In genomic region chr15:31300981-31301686, GRCh38 we compare ENCODE assay signal across 10 cellular contexts. TPM values are rescaled to one million over a fixed set of nuclear protein-coding genes. Genes with fewer than 3 reads are reported as not detected.
DNase-seq lines count a peak whose midpoint lies in the region; ATAC-seq and TF ChIP-seq lines count a peak whose summit lies in the region.
"Had no signal": no experiment of that assay in that cellular context is flagged by ENCODE, and none has a peak within 500 bp of the region (broad histone marks: within the 10 kb centered on the region; RNA-seq: fewer than 3 reads in every experiment).

No MANE protein-coding gene starts in this region.

- CTCF ChIA-PET in HEK293T (lab: Yijun Ruan, JAX), result no interaction called here

- DNase-seq in D341Med (ENCODE audit: low spot score) (peak; percentile 75), nephron progenitor cell (peak; percentile 43), HEK293T (ENCODE audit: extremely low spot score) (no peak), NCI-H128 (lab: John Stamatoyannopoulos, UW; ENCODE audit: unreplicated experiment) (no peak)
- peak; percentile 4 for DNase-seq in activated T-helper 2 cell treated with anti-CD3 and anti-CD28 coated beads, Interferon-gamma antibody, Interleukin-2, Interleukin-4, amounts not matched to agents 10 μg/mL and 5 μg/mL and 100 μg/mL, durations not matched to agents 14 hours and 24 hours and 36 hours (ENCODE audit: low spot score)
- DNase-seq in central memory CD4-positive, alpha-beta T cell, result no peak
- DNase-seq: spleen had no signal

- intact Hi-C loops in activated T-helper 2 cell treated with anti-CD3 and anti-CD28 coated beads, Interferon-gamma antibody, Interleukin-2, Interleukin-4, amounts not matched to agents 10 μg/mL and 5 μg/mL and 100 μg/mL, durations not matched to agents 14 hours and 24 hours and 36 hours (cut with micrococcal nuclease), result no loop called here

- H3K27ac Mint-ChIP-seq in activated T-helper 2 cell treated with anti-CD3 and anti-CD28 coated beads, Interferon-gamma antibody, Interleukin-2, Interleukin-4, amounts not matched to agents 10 μg/mL and 5 μg/mL and 100 μg/mL, durations not matched to agents 14 hours and 24 hours and 36 hours, result no peak overlapping the region
- H3K27ac Mint-ChIP-seq in nephron progenitor cell, result no peak overlapping the region
- H3K27ac Mint-ChIP-seq: CD8-positive, alpha-beta T cell had no signal

- TF ChIP-seq CTCF in nephron progenitor cell (IDR thresholded peaks at IDR 0.05), result no peak

- peaks cover 12% of the 10 kb centered on the region for H3K27me3 Mint-ChIP-seq in activated T-helper 2 cell treated with anti-CD3 and anti-CD28 coated beads, Interferon-gamma antibody, Interleukin-2, Interleukin-4, amounts not matched to agents 10 μg/mL and 5 μg/mL and 100 μg/mL, durations not matched to agents 14 hours and 24 hours and 36 hours (ENCODE audit: low read depth)
- peaks cover 21% of the 10 kb centered on the region for H3K27me3 Mint-ChIP-seq in nephron progenitor cell (ENCODE audit: low read depth, poor library complexity)

- H3K4me3 Mint-ChIP-seq in activated T-helper 2 cell treated with anti-CD3 and anti-CD28 coated beads, Interferon-gamma antibody, Interleukin-2, Interleukin-4, amounts not matched to agents 10 μg/mL and 5 μg/mL and 100 μg/mL, durations not matched to agents 14 hours and 24 hours and 36 hours (ENCODE audit: low read depth), result no peak overlapping the region
- no peak overlapping the region for H3K4me3 Mint-ChIP-seq in nephron progenitor cell
- H3K4me3 Mint-ChIP-seq: CD8-positive, alpha-beta T cell had no signal

- H3K9me3 Mint-ChIP-seq in activated T-helper 2 cell treated with anti-CD3 and anti-CD28 coated beads, Interferon-gamma antibody, Interleukin-2, Interleukin-4, amounts not matched to agents 10 μg/mL and 5 μg/mL and 100 μg/mL, durations not matched to agents 14 hours and 24 hours and 36 hours, result no peaks in the 10 kb centered on the region
- H3K9me3 Mint-ChIP-seq in nephron progenitor cell, result no peaks in the 10 kb centered on the region
- H3K9me3 Mint-ChIP-seq: CD8-positive, alpha-beta T cell had no signal

- ATAC-seq in HG02759 (IDR thresholded peaks at IDR 0.05; ENCODE audit: unreplicated experiment) (peak; percentile 53), HG02981 (IDR thresholded peaks at IDR 0.05; ENCODE audit: unreplicated experiment) (no peak)
- ATAC-seq: CD8-positive, alpha-beta T cell had no signal

- POLR2A ChIA-PET in HEK293T (lab: Yijun Ruan, JAX), result no interaction called here

- H3K36me3 Mint-ChIP-seq in activated T-helper 2 cell treated with anti-CD3 and anti-CD28 coated beads, Interferon-gamma antibody, Interleukin-2, Interleukin-4, amounts not matched to agents 10 μg/mL and 5 μg/mL and 100 μg/mL, durations not matched to agents 14 hours and 24 hours and 36 hours (ENCODE audit: low read depth), result no peaks in the 10 kb centered on the region
- no peaks in the 10 kb centered on the region for H3K36me3 Mint-ChIP-seq in nephron progenitor cell (ENCODE audit: low read depth)
- H3K36me3 Mint-ChIP-seq: CD8-positive, alpha-beta T cell had no signal

- H3K4me1 Mint-ChIP-seq in activated T-helper 2 cell treated with anti-CD3 and anti-CD28 coated beads, Interferon-gamma antibody, Interleukin-2, Interleukin-4, amounts not matched to agents 10 μg/mL and 5 μg/mL and 100 μg/mL, durations not matched to agents 14 hours and 24 hours and 36 hours (ENCODE audit: low read depth), result peaks cover 24% of the 10 kb centered on the region
- H3K4me1 Mint-ChIP-seq in nephron progenitor cell, result peaks cover 67% of the 10 kb centered on the region

TF ChIP-seq in HEK293T, 16 proteins besides CTCF, POLR2A, EP300 and RAD21:
- TF ChIP-seq CTBP1 (IDR thresholded peaks at IDR 0.05; ENCODE audit: borderline replicate concordance) (no peak), TARDBP (IDR thresholded peaks at IDR 0.05) (no peak)

RNA-seq across cellular contexts. Expression of gene KLF13, which starts 25.5 kb away (rescaled TPM):
- total RNA-seq in activated T-helper 2 cell treated with anti-CD3 and anti-CD28 coated beads, Interferon-gamma antibody, Interleukin-2, Interleukin-4, amounts not matched to agents 10 μg/mL and 5 μg/mL and 100 μg/mL, durations not matched to agents 14 hours and 24 hours and 36 hours, result 127 and 132 TPM in 2 replicates

Comparison
In these comparisons a context has a peak if more than half of its experiments do, and no peak if none do; other contexts are left out.
1. DNase-seq: peak in D341Med (single experiment), activated T-helper 2 cell treated with anti-CD3 and anti-CD28 coated beads, Interferon-gamma antibody, Interleukin-2, Interleukin-4, amounts not matched to agents 10 μg/mL and 5 μg/mL and 100 μg/mL, durations not matched to agents 14 hours and 24 hours and 36 hours (single experiment) and nephron progenitor cell (single experiment); none in HEK293T (single experiment), NCI-H128 (single experiment) and central memory CD4-positive, alpha-beta T cell (single experiment).